ENCODE assay signal across 23 cellular contexts in genomic region chr14:72825486-72825885, GRCh38.
DNase-seq lines count a peak whose midpoint lies in the region; ATAC-seq and TF ChIP-seq lines count a peak whose summit lies in the region.
"Had no signal": no experiment of that assay in that cellular context is flagged by ENCODE, and none has a peak within 500 bp of the region (broad histone marks: within the 10 kb centered on the region; RNA-seq: fewer than 3 reads in every experiment).

No MANE protein-coding gene starts in this region.

- H3K9me3 Mint-ChIP-seq in nephron: no peaks in the 10 kb centered on the region
- H3K9me3 Mint-ChIP-seq in stimulated activated effector memory CD8-positive, alpha-beta T cell treated with anti-CD3 and anti-CD28 coated beads, Interleukin-12 subunit alpha, Interleukin-12 subunit beta, amount 100 ng/mL, for 72 hours: no peaks in the 10 kb centered on the region
- H3K9me3 Mint-ChIP-seq: CD4-positive, alpha-beta T cell; CD8-positive, alpha-beta memory T cell; H9 had no signal

- no peaks in the 10 kb centered on the region for H3K36me3 ChIP-seq in left ventricle myocardium inferior
- no peaks in the 10 kb centered on the region for H3K36me3 ChIP-seq in right atrium auricular region
- no peaks in the 10 kb centered on the region for H3K36me3 ChIP-seq in OCI-LY7 (ENCODE audit: insufficient read depth, low read length)
- H3K36me3 ChIP-seq: BE2C; BLaER1 treated with 17β-estradiol and CSF1 and Interleukin-3, amounts not matched to agents 10 nM and 100 nM had no signal

- H3K9me3 ChIP-seq in left ventricle myocardium inferior (replicated peaks) (no peaks in the 10 kb centered on the region), right atrium auricular region (no peaks in the 10 kb centered on the region), OCI-LY7 (ENCODE audit: low read length) (no peaks in the 10 kb centered on the region)
- H3K9me3 ChIP-seq: A549; BE2C; BLaER1 treated with 17β-estradiol and CSF1 and Interleukin-3, amounts not matched to agents 10 nM and 100 nM had no signal

- peaks cover 13% of the 10 kb centered on the region for H3K4me1 Mint-ChIP-seq in nephron
- H3K4me1 Mint-ChIP-seq in stimulated activated effector memory CD8-positive, alpha-beta T cell treated with anti-CD3 and anti-CD28 coated beads, Interleukin-12 subunit alpha, Interleukin-12 subunit beta, amount 100 ng/mL, for 72 hours: no peaks in the 10 kb centered on the region
- H3K4me1 Mint-ChIP-seq: CD14-positive monocyte; CD8-positive, alpha-beta memory T cell had no signal

- H3K36me3 Mint-ChIP-seq in nephron (ENCODE audit: low read depth): no peaks in the 10 kb centered on the region
- H3K36me3 Mint-ChIP-seq in stimulated activated effector memory CD8-positive, alpha-beta T cell treated with anti-CD3 and anti-CD28 coated beads, Interleukin-12 subunit alpha, Interleukin-12 subunit beta, amount 100 ng/mL, for 72 hours: no peaks in the 10 kb centered on the region
- H3K36me3 Mint-ChIP-seq: CD14-positive monocyte; CD8-positive, alpha-beta memory T cell had no signal

- CTCF ChIA-PET in OCI-LY7 (lab: Charles Lee; ENCODE audit: unreplicated experiment): no interaction called here

- peaks cover 4% of the 10 kb centered on the region for H3K27me3 Mint-ChIP-seq in nephron (ENCODE audit: low read depth)

- ATAC-seq in stimulated activated effector memory CD8-positive, alpha-beta T cell treated with anti-CD3 and anti-CD28 coated beads, Interleukin-12 subunit alpha, Interleukin-12 subunit beta, amount 100 ng/mL, for 72 hours: no peak
- ATAC-seq: A549, GM12878, HCT116 had no signal

- H3K27ac ChIP-seq in left ventricle myocardium inferior (replicated peaks): peak overlapping the region; percentile 86
- peak overlapping the region in 1 of 2 donors; percentile 15 for H3K27ac ChIP-seq in right atrium auricular region
- no peak overlapping the region for H3K27ac ChIP-seq in OCI-LY7 (ENCODE audit: low read depth, low read length, poor library complexity, severe bottlenecking)
- H3K27ac ChIP-seq: A549; BLaER1 treated with 17β-estradiol and CSF1 and Interleukin-3, amounts not matched to agents 10 nM and 100 nM; GM23248 had no signal

- no peaks in the 10 kb centered on the region for H3K79me2 ChIP-seq in OCI-LY7 (ENCODE audit: insufficient read depth, low read depth, low read length)

- H4K20me1 ChIP-seq in OCI-LY7 (ENCODE audit: insufficient read depth, low read length): no peaks in the 10 kb centered on the region
- H4K20me1 ChIP-seq: BLaER1 treated with 17β-estradiol and CSF1 and Interleukin-3, amounts not matched to agents 10 nM and 100 nM had no signal

- H3K4me1 ChIP-seq in left ventricle myocardium inferior (peaks cover 68% of the 10 kb centered on the region), right atrium auricular region (peaks cover 0 to 28% of the 10 kb centered on the region in 2 donors), OCI-LY7 (ENCODE audit: insufficient read depth, low read length, poor library complexity, severe bottlenecking) (no peaks in the 10 kb centered on the region)
- H3K4me1 ChIP-seq: A549; BLaER1 treated with 17β-estradiol and CSF1 and Interleukin-3, amounts not matched to agents 10 nM and 100 nM had no signal

- no peak overlapping the region for H3K4me3 ChIP-seq in left ventricle myocardium inferior
- no peak overlapping the region for H3K4me3 ChIP-seq in right atrium auricular region
- no peak overlapping the region for H3K4me3 ChIP-seq in OCI-LY7 (ENCODE audit: low read depth, low read length, poor library complexity, severe bottlenecking)
- H3K4me3 ChIP-seq: A549; BLaER1 treated with 17β-estradiol and CSF1 and Interleukin-3, amounts not matched to agents 10 nM and 100 nM; GM12878; GM23248 had no signal

- no peaks in the 10 kb centered on the region for H3K9me2 ChIP-seq in OCI-LY7 (ENCODE audit: insufficient read depth, low read length)

- no peak overlapping the region for H3K4me3 Mint-ChIP-seq in nephron
- no peak overlapping the region for H3K4me3 Mint-ChIP-seq in stimulated activated effector memory CD8-positive, alpha-beta T cell treated with anti-CD3 and anti-CD28 coated beads, Interleukin-12 subunit alpha, Interleukin-12 subunit beta, amount 100 ng/mL, for 72 hours
- H3K4me3 Mint-ChIP-seq: CD14-positive monocyte; CD4-positive, alpha-beta T cell; CD8-positive, alpha-beta memory T cell; H9 had no signal

- POLR2A ChIA-PET in OCI-LY7 (lab: Charles Lee): no interaction called here

- intact Hi-C loops in left ventricle myocardium inferior (cut with micrococcal nuclease) (no loop called here), OCI-LY7 (cut with micrococcal nuclease; ENCODE audit: unreplicated experiment) (no loop called here)

- peak overlapping the region in 2 of 3 experiments; percentile 28 to 61 for H3K27ac Mint-ChIP-seq in nephron
- peak overlapping the region; percentile 63 for H3K27ac Mint-ChIP-seq in stimulated activated effector memory CD8-positive, alpha-beta T cell treated with anti-CD3 and anti-CD28 coated beads, Interleukin-12 subunit alpha, Interleukin-12 subunit beta, amount 100 ng/mL, for 72 hours
- H3K27ac Mint-ChIP-seq: CD4-positive, alpha-beta T cell; CD8-positive, alpha-beta memory T cell had no signal

- no TSS peak for BruUV-seq in OCI-LY7 (replicated peaks; lab: Mats Ljungman, UMichigan)

- H3K27me3 ChIP-seq in left ventricle myocardium inferior (ENCODE audit: low read depth) (no peaks in the 10 kb centered on the region), right atrium auricular region (no peaks in the 10 kb centered on the region)
- H3K27me3 ChIP-seq: BE2C; BLaER1 treated with 17β-estradiol and CSF1 and Interleukin-3, amounts not matched to agents 10 nM and 100 nM had no signal

- TF ChIP-seq CTCF in left ventricle myocardium inferior (IDR thresholded peaks at IDR 0.05; ENCODE audit: borderline replicate concordance): no peak
- TF ChIP-seq CTCF in right atrium auricular region (IDR thresholded peaks at IDR 0.05): no peak
- no peak for TF ChIP-seq CTCF in nephron (IDR thresholded peaks at IDR 0.05; ENCODE audit: unreplicated experiment in 3 of 3)
- TF ChIP-seq CTCF in OCI-LY7 (conservative IDR thresholded peaks at IDR 0.05; ENCODE audit: low read length): no peak

- no peak overlapping the region for H3K4me2 ChIP-seq in OCI-LY7 (ENCODE audit: low read length)
- H3K4me2 ChIP-seq: A549; BLaER1 treated with 17β-estradiol and CSF1 and Interleukin-3, amounts not matched to agents 10 nM and 100 nM had no signal

- DNase-seq in left ventricle myocardium inferior (no peak), right atrium auricular region (ENCODE audit: low spot score) (no peak), NCI-H446 treated with DMSO at 0.1 percent for 48 hours (lab: John Stamatoyannopoulos, UW) (no peak), OCI-LY7 (ENCODE audit: low spot score) (no peak)
- DNase-seq in stimulated activated effector memory CD8-positive, alpha-beta T cell treated with anti-CD3 and anti-CD28 coated beads, Interleukin-12 subunit alpha, Interleukin-12 subunit beta, amount 100 ng/mL, for 72 hours (ENCODE audit: low spot score in 2 of 2): no peak
- DNase-seq: 8988T; ACHN; AML-193; BE2C; CD4-positive, alpha-beta T cell; CD8-positive, alpha-beta memory T cell; DMS 273 treated with DMSO at 0.1 percent for 48 hours; DMS79; EL; GDM1; GM23248; H9 had no signal

- no peak overlapping the region for H2AFZ ChIP-seq in OCI-LY7 (ENCODE audit: low read length)
- H2AFZ ChIP-seq: GM23248 had no signal
